17 cellular contexts compared by ENCODE assay signal in the genomic region with DNA sequence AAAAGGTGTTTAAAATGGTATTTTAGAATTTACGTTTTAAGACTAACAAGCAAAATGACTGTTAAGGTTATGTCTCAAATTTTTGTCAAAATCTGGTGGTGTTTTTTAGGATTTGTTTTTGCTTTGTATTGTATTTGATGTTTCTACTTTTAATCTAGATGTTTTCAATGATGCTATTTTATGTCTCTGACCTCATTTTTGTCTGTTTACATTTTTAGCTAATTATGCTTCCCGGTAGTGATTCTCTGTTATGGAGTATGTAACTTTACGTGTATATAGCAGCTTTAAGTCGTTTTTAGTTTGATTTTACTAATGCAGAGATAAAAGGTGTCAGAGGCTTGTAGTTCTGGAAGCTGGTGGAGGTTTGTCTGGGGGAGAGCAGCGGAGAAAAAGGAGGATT.
"Had no signal": no experiment of that assay in that cellular context is flagged by ENCODE, and none has a peak within 500 bp of the region (broad histone marks: within the 10 kb centered on the region; RNA-seq: fewer than 3 reads in every experiment).

No MANE protein-coding gene starts in this region.

- H3K4me3 ChIP-seq: coronary artery, esophagus squamous epithelium, right atrium auricular region, suprapubic skin had no signal

- H3K9me3 ChIP-seq: esophagus squamous epithelium, neutrophil, right atrium auricular region, suprapubic skin had no signal

- H3K9me3 Mint-ChIP-seq: activated naive CD8-positive, alpha-beta T cell treated with anti-CD3 and anti-CD28 coated beads for 36 hours; immature natural killer cell had no signal

- H3K27me3 Mint-ChIP-seq: activated naive CD8-positive, alpha-beta T cell treated with anti-CD3 and anti-CD28 coated beads for 36 hours; brain had no signal

- H3K27ac ChIP-seq: coronary artery, esophagus squamous epithelium, foreskin keratinocyte, neutrophil, right atrium auricular region, suprapubic skin had no signal

- H3K4me3 Mint-ChIP-seq: activated naive CD8-positive, alpha-beta T cell treated with anti-CD3 and anti-CD28 coated beads for 36 hours; brain; immature natural killer cell had no signal

- DNase-seq: activated effector memory CD4-positive, alpha-beta T cell treated with anti-CD3 and anti-CD28 coated beads, Interleukin-2, amount 50 U/mL, for 16 hours; activated naive CD8-positive, alpha-beta T cell treated with anti-CD3 and anti-CD28 coated beads for 36 hours; central memory CD4-positive, alpha-beta T cell; esophagus squamous epithelium; foreskin keratinocyte; head of caudate nucleus; immature natural killer cell; posterior cingulate gyrus; small intestine; stimulated activated CD4-positive, alpha-beta T cell treated with anti-CD3 and anti-CD28 coated beads, Interleukin-4, amount 100 ng/mL, for 24 hours; stimulated activated naive CD4-positive, alpha-beta T cell treated with Interleukin-2 at 50 U/mL for 16 hours had no signal

- H3K27me3 ChIP-seq: esophagus squamous epithelium, foreskin keratinocyte, neutrophil, right atrium auricular region, suprapubic skin had no signal

- ATAC-seq: activated CD4-positive, CD25-positive, alpha-beta regulatory T cell treated with anti-CD3 and anti-CD28 coated beads, Interleukin-2, amount 50 U/mL, for 24 hours; foreskin keratinocyte had no signal
